Comparison of ENCODE assay signal across 1 cellular context in the genomic region with DNA sequence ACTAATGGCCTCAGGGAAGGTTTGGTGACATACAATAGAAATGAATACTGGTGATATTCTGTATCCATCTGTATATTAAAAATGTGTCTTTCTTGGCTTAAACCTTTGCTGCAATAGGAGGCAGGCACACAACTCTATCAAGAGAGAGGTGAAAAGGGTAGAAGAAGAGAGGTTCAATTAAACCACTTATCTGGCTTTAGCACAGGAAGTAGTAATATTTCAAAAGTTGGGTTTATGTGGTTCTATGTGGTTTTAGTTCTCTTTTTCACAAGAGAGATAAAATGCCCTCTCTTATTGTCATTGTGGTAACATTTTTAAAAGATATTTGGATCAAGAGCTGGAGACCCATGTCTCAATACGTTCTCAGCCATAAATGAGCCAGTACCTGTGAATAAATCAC.
TF ChIP-seq lines count a peak whose summit lies in the region.

No MANE protein-coding gene starts in this region.

TF ChIP-seq in H1, 55 proteins besides CTCF, POLR2A, EP300 and RAD21 (continued from another document):
- TF ChIP-seq, protein P1, sequence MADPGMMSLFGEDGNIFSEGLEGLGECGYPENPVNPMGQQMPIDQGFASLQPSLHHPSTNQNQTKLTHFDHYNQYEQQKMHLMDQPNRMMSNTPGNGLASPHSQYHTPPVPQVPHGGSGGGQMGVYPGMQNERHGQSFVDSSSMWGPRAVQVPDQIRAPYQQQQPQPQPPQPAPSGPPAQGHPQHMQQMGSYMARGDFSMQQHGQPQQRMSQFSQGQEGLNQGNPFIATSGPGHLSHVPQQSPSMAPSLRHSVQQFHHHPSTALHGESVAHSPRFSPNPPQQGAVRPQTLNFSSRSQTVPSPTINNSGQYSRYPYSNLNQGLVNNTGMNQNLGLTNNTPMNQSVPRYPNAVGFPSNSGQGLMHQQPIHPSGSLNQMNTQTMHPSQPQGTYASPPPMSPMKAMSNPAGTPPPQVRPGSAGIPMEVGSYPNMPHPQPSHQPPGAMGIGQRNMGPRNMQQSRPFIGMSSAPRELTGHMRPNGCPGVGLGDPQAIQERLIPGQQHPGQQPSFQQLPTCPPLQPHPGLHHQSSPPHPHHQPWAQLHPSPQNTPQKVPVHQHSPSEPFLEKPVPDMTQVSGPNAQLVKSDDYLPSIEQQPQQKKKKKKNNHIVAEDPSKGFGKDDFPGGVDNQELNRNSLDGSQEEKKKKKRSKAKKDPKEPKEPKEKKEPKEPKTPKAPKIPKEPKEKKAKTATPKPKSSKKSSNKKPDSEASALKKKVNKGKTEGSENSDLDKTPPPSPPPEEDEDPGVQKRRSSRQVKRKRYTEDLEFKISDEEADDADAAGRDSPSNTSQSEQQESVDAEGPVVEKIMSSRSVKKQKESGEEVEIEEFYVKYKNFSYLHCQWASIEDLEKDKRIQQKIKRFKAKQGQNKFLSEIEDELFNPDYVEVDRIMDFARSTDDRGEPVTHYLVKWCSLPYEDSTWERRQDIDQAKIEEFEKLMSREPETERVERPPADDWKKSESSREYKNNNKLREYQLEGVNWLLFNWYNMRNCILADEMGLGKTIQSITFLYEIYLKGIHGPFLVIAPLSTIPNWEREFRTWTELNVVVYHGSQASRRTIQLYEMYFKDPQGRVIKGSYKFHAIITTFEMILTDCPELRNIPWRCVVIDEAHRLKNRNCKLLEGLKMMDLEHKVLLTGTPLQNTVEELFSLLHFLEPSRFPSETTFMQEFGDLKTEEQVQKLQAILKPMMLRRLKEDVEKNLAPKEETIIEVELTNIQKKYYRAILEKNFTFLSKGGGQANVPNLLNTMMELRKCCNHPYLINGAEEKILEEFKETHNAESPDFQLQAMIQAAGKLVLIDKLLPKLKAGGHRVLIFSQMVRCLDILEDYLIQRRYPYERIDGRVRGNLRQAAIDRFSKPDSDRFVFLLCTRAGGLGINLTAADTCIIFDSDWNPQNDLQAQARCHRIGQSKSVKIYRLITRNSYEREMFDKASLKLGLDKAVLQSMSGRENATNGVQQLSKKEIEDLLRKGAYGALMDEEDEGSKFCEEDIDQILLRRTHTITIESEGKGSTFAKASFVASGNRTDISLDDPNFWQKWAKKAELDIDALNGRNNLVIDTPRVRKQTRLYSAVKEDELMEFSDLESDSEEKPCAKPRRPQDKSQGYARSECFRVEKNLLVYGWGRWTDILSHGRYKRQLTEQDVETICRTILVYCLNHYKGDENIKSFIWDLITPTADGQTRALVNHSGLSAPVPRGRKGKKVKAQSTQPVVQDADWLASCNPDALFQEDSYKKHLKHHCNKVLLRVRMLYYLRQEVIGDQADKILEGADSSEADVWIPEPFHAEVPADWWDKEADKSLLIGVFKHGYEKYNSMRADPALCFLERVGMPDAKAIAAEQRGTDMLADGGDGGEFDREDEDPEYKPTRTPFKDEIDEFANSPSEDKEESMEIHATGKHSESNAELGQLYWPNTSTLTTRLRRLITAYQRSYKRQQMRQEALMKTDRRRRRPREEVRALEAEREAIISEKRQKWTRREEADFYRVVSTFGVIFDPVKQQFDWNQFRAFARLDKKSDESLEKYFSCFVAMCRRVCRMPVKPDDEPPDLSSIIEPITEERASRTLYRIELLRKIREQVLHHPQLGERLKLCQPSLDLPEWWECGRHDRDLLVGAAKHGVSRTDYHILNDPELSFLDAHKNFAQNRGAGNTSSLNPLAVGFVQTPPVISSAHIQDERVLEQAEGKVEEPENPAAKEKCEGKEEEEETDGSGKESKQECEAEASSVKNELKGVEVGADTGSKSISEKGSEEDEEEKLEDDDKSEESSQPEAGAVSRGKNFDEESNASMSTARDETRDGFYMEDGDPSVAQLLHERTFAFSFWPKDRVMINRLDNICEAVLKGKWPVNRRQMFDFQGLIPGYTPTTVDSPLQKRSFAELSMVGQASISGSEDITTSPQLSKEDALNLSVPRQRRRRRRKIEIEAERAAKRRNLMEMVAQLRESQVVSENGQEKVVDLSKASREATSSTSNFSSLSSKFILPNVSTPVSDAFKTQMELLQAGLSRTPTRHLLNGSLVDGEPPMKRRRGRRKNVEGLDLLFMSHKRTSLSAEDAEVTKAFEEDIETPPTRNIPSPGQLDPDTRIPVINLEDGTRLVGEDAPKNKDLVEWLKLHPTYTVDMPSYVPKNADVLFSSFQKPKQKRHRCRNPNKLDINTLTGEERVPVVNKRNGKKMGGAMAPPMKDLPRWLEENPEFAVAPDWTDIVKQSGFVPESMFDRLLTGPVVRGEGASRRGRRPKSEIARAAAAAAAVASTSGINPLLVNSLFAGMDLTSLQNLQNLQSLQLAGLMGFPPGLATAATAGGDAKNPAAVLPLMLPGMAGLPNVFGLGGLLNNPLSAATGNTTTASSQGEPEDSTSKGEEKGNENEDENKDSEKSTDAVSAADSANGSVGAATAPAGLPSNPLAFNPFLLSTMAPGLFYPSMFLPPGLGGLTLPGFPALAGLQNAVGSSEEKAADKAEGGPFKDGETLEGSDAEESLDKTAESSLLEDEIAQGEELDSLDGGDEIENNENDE (IDR thresholded peaks at IDR 0.05; ENCODE audit: insufficient replicate concordance, low read length), result no peak
- TF ChIP-seq ZNF274 (IDR thresholded peaks at IDR 0.05; ENCODE audit: borderline replicate concordance, extremely low read depth, low read length), result no peak
- no peak for TF ChIP-seq RFX5 (IDR thresholded peaks at IDR 0.05; ENCODE audit: borderline replicate concordance, low read depth, low read length)
- TF ChIP-seq JUND (IDR thresholded peaks at IDR 0.05; ENCODE audit: low read length), result no peak
- TF ChIP-seq, protein P2, sequence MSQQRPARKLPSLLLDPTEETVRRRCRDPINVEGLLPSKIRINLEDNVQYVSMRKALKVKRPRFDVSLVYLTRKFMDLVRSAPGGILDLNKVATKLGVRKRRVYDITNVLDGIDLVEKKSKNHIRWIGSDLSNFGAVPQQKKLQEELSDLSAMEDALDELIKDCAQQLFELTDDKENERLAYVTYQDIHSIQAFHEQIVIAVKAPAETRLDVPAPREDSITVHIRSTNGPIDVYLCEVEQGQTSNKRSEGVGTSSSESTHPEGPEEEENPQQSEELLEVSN (IDR thresholded peaks at IDR 0.05), result no peak
- TF ChIP-seq SP2 (IDR thresholded peaks at IDR 0.05; ENCODE audit: low read length), result no peak
- no peak for TF ChIP-seq YY1 (IDR thresholded peaks at IDR 0.05; ENCODE audit: low read depth, low read length)
- no peak for TF ChIP-seq CTBP2 (IDR thresholded peaks at IDR 0.05; ENCODE audit: borderline replicate concordance, insufficient read depth, insufficient read length, low read length)
- TF ChIP-seq BCL11A (IDR thresholded peaks at IDR 0.05; ENCODE audit: low read depth in 2 of 2, low read length in 2 of 2), result no peak
- TF ChIP-seq SP4 (IDR thresholded peaks at IDR 0.05; ENCODE audit: low read length), result no peak
- no peak for TF ChIP-seq RNF2 (IDR thresholded peaks at IDR 0.05; ENCODE audit: borderline replicate concordance, low read depth, low read length, missing control alignments, poor library complexity, severe bottlenecking)
